In the genomic region with DNA sequence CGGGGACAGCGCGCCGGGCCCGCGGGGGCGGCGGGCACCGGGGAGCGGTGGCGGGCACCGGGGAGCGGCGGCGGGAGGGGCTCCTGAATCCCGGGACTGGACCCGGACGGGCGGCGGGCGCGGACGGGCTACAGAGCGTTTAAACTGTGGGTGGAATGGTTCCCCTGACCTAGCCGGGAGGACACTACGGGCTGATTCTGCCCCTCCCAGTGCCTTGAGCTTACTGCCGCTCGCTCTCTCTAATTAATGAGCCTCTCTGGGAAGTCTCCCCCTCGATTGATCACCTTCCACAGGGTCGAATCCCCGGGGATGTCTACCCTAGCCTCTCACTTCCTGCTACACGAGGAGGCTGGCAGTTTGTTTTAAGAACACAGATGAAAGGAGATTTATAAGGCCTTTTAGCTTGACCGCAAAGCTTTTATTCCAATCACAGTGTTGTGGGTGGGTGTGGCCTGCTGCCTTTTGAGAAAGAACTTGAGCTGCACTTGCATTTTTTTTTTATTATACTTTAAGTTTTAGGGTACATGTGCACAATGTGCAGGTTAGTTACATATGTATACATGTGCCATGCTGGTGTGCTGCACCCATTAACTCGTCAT, we compare ENCODE assay signal across 8 cellular contexts. TPM values are rescaled to one million over a fixed set of nuclear protein-coding genes. Genes with fewer than 3 reads are reported as not detected.
DNase-seq lines count a peak whose midpoint lies in the region; ATAC-seq lines count a peak whose summit lies in the region.

No MANE protein-coding gene starts in this region.

- H3K4me3 ChIP-seq in iPS-18c (ENCODE audit: insufficient read depth, low read depth, low read length), result peak overlapping the region; percentile 73

- H3K4me1 Mint-ChIP-seq in activated CD4-positive, alpha-beta memory T cell treated with anti-CD3 and anti-CD28 coated beads, Interleukin-2, amount 10 ng/mL, durations not matched to agents 7 days and 5 days, result peaks cover 11% of the 10 kb centered on the region
- peaks cover 8% of the 10 kb centered on the region for H3K4me1 Mint-ChIP-seq in stimulated activated effector memory CD8-positive, alpha-beta T cell treated with anti-CD3 and anti-CD28 coated beads, Interleukin-12 subunit alpha, Interleukin-12 subunit beta, amount 100 ng/mL, for 72 hours

- no peak overlapping the region for H3K27ac Mint-ChIP-seq in activated CD4-positive, alpha-beta memory T cell treated with anti-CD3 and anti-CD28 coated beads, Interleukin-2, amount 10 ng/mL, durations not matched to agents 7 days and 5 days
- no peak overlapping the region for H3K27ac Mint-ChIP-seq in stimulated activated effector memory CD8-positive, alpha-beta T cell treated with anti-CD3 and anti-CD28 coated beads, Interleukin-12 subunit alpha, Interleukin-12 subunit beta, amount 100 ng/mL, for 72 hours

- peaks cover 51% of the 10 kb centered on the region for H3K27me3 Mint-ChIP-seq in activated CD4-positive, alpha-beta memory T cell treated with anti-CD3 and anti-CD28 coated beads, Interleukin-2, amount 10 ng/mL, durations not matched to agents 7 days and 5 days

- POLR2A ChIA-PET in activated CD4-positive, alpha-beta memory T cell treated with anti-CD3 and anti-CD28 coated beads, Interleukin-2, amount 10 ng/mL, durations not matched to agents 7 days and 5 days (lab: Charles Lee), result no interaction called here

- H3K9me3 ChIP-seq in iPS-18c (ENCODE audit: control insufficient read depth, insufficient read depth, low read length), result peaks cover 2% of the 10 kb centered on the region

- ATAC-seq in HG02884 (IDR thresholded peaks at IDR 0.05; ENCODE audit: unreplicated experiment), result peak; percentile 16
- peak; percentile 6 for ATAC-seq in stimulated activated effector memory CD8-positive, alpha-beta T cell treated with anti-CD3 and anti-CD28 coated beads, Interleukin-12 subunit alpha, Interleukin-12 subunit beta, amount 100 ng/mL, for 72 hours
- ATAC-seq in GM18858 (IDR thresholded peaks at IDR 0.05; ENCODE audit: unreplicated experiment), result no peak

- peak overlapping the region; percentile 39 for H3K4me3 Mint-ChIP-seq in activated CD4-positive, alpha-beta memory T cell treated with anti-CD3 and anti-CD28 coated beads, Interleukin-2, amount 10 ng/mL, durations not matched to agents 7 days and 5 days
- peak overlapping the region; percentile 34 for H3K4me3 Mint-ChIP-seq in stimulated activated effector memory CD8-positive, alpha-beta T cell treated with anti-CD3 and anti-CD28 coated beads, Interleukin-12 subunit alpha, Interleukin-12 subunit beta, amount 100 ng/mL, for 72 hours

- CTCF ChIA-PET in activated CD4-positive, alpha-beta memory T cell treated with anti-CD3 and anti-CD28 coated beads, Interleukin-2, amount 10 ng/mL, durations not matched to agents 7 days and 5 days (lab: Charles Lee), result interaction anchor here (1.1 kb wide), 1 partner anchor 10 kb away, joined by 3 read pairs; no protein-coding TSS in a partner anchor

- DNase-seq in CD1c-positive myeloid dendritic cell (ENCODE audit: extremely low spot score) (peak; percentile 1), SIG-M5 treated with dmso at 0.1 percent for 504 hours (lab: John Stamatoyannopoulos, UW; ENCODE audit: unreplicated experiment) (no peak), T1000 (lab: John Stamatoyannopoulos, UW) (no peak)
- no peak for DNase-seq in activated CD4-positive, alpha-beta memory T cell treated with anti-CD3 and anti-CD28 coated beads, Interleukin-2, amount 10 ng/mL, durations not matched to agents 7 days and 5 days
- peak in 1 of 2 donors; percentile 49 for DNase-seq in stimulated activated effector memory CD8-positive, alpha-beta T cell treated with anti-CD3 and anti-CD28 coated beads, Interleukin-12 subunit alpha, Interleukin-12 subunit beta, amount 100 ng/mL, for 72 hours (ENCODE audit: low spot score in 2 of 2)

- peaks cover 3% of the 10 kb centered on the region for H3K36me3 Mint-ChIP-seq in activated CD4-positive, alpha-beta memory T cell treated with anti-CD3 and anti-CD28 coated beads, Interleukin-2, amount 10 ng/mL, durations not matched to agents 7 days and 5 days (ENCODE audit: low read depth)
- no peaks in the 10 kb centered on the region for H3K36me3 Mint-ChIP-seq in stimulated activated effector memory CD8-positive, alpha-beta T cell treated with anti-CD3 and anti-CD28 coated beads, Interleukin-12 subunit alpha, Interleukin-12 subunit beta, amount 100 ng/mL, for 72 hours

- no peaks in the 10 kb centered on the region for H3K9me3 Mint-ChIP-seq in activated CD4-positive, alpha-beta memory T cell treated with anti-CD3 and anti-CD28 coated beads, Interleukin-2, amount 10 ng/mL, durations not matched to agents 7 days and 5 days
- no peaks in the 10 kb centered on the region for H3K9me3 Mint-ChIP-seq in stimulated activated effector memory CD8-positive, alpha-beta T cell treated with anti-CD3 and anti-CD28 coated beads, Interleukin-12 subunit alpha, Interleukin-12 subunit beta, amount 100 ng/mL, for 72 hours

RNA-seq across cellular contexts. Expression of a gene that starts 1.0 kb away (rescaled TPM):
- under 1 TPM; 0.25 to 0.33 TPM for total RNA-seq in activated CD4-positive, alpha-beta memory T cell treated with anti-CD3 and anti-CD28 coated beads, Interleukin-2, amount 10 ng/mL, durations not matched to agents 7 days and 5 days
